ENCODE assay signal across 1 cellular context in the genomic region with DNA sequence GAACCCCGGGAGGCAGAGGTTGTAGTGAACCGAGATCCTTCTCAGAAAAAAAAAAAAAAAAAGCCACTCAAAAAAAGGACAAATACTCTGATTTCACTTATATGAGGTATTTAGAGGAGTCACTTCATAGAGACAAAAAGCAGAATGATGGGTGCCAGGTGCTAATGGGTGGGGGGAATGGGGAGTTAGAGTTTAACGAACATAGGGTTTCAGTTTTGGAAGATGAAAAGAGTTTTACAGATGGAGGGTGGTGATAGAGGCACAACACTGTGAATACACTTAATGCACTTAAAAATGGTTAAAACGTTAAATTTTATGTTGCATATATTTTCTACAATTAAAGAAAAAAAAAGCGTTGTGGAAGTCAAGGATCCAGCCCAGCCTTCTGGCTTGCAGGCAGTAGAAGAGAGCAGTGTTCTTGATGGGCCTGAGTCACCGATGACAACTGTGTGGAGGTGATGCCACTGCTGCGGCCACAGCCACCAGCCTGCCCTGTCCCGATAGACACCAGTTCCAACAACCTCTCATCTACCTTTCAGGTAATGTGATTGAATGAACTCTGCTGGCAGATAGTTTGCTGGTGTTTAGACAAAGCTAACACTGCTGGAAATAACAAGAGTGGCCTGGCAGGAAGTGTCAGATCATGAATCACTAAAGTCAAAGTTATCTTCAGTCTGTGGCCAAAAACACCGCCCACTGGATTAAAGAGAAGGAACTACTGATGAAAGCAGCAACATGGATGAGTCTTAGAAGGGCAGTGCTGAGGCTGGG.
TF ChIP-seq lines count a peak whose summit lies in the region.

No MANE protein-coding gene starts in this region.

TF ChIP-seq in H1, 55 proteins besides CTCF, POLR2A, EP300 and RAD21:
- TF ChIP-seq KDM1A (IDR thresholded peaks at IDR 0.05; ENCODE audit: borderline replicate concordance, low read length) (no peak), TEAD4 (IDR thresholded peaks at IDR 0.05; ENCODE audit: low read depth, low read length) (no peak), JUND (IDR thresholded peaks at IDR 0.05; ENCODE audit: low read length) (no peak), EZH2 (IDR thresholded peaks at IDR 0.05; ENCODE audit: low read depth, low read length, severe bottlenecking) (no peak), CBX5 (IDR thresholded peaks at IDR 0.05; ENCODE audit: low read depth, low read length) (no peak), SIN3A (conservative IDR thresholded peaks at IDR 0.05 in 1 of 2, IDR thresholded peaks at IDR 0.05 in 1 of 2; ENCODE audit: low read depth in 1 of 2, low read length in 2 of 2) (no peak), TAF1 (IDR thresholded peaks at IDR 0.05; ENCODE audit: low read depth, low read length) (no peak), SUZ12 (IDR thresholded peaks at IDR 0.05; ENCODE audit: low read length) (no peak), CHD2 (IDR thresholded peaks at IDR 0.05; ENCODE audit: low read length) (no peak), POLR2AphosphoS5 (IDR thresholded peaks at IDR 0.05; ENCODE audit: low read depth, low read length) (no peak), POU5F1 (IDR thresholded peaks at IDR 0.05; ENCODE audit: low read depth, low read length) (no peak), HDAC2 (IDR thresholded peaks at IDR 0.05; ENCODE audit: borderline replicate concordance in 1 of 2, low read depth in 2 of 2, low read length in 2 of 2) (no peak), BCL11A (IDR thresholded peaks at IDR 0.05; ENCODE audit: low read depth in 2 of 2, low read length in 2 of 2) (no peak), BACH1 (IDR thresholded peaks at IDR 0.05; ENCODE audit: low read length) (no peak)
- TF ChIP-seq, protein P1, sequence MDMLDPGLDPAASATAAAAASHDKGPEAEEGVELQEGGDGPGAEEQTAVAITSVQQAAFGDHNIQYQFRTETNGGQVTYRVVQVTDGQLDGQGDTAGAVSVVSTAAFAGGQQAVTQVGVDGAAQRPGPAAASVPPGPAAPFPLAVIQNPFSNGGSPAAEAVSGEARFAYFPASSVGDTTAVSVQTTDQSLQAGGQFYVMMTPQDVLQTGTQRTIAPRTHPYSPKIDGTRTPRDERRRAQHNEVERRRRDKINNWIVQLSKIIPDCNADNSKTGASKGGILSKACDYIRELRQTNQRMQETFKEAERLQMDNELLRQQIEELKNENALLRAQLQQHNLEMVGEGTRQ (IDR thresholded peaks at IDR 0.05; ENCODE audit: low read length): no peak
- TF ChIP-seq, protein P2, sequence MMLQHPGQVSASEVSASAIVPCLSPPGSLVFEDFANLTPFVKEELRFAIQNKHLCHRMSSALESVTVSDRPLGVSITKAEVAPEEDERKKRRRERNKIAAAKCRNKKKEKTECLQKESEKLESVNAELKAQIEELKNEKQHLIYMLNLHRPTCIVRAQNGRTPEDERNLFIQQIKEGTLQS (IDR thresholded peaks at IDR 0.05; ENCODE audit: insufficient read depth, low read depth, low read length): no peak
